ENCODE assay signal across 31 cellular contexts in the genomic region with DNA sequence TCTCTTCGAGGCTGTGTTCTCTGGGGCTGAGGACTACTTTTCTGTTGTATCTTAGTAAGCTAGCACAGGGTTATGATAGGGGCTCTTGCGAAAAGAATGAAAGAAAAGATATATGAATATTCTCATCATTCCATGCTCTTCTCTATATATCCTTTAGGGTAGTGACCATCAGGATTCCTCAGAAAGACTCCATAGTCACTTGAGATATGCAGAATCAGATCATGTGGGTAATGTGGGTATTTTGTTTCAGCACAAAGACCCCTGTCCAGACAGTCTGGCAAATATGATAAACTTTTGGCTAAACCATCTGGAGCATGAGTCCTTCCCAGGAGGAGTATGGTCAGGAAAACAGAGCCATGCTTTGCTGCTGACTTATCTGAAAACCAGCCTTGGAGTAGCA. TPM values are rescaled to one million over a fixed set of nuclear protein-coding genes. Genes with fewer than 3 reads are reported as not detected.
"Had no signal": no experiment of that assay in that cellular context is flagged by ENCODE, and none has a peak within 500 bp of the region (broad histone marks: within the 10 kb centered on the region; RNA-seq: fewer than 3 reads in every experiment).

No MANE protein-coding gene starts in this region.

- H3K4me3 Mint-ChIP-seq: stimulated activated effector memory CD8-positive, alpha-beta T cell treated with anti-CD3 and anti-CD28 coated beads, Interleukin-12 subunit alpha, Interleukin-12 subunit beta, amount 100 ng/mL, for 72 hours; stimulated activated memory B cell treated with anti-CD40 and anti-IgM and Interleukin-4, amounts not matched to agents 10 μg/mL and 1 μg/mL and 100 μg/mL, for 72 hours; stimulated activated naive B cell treated with anti-CD40 and anti-IgM and Interleukin-4, amounts not matched to agents 10 μg/mL and 1 μg/mL and 100 μg/mL, for 72 hours; stimulated activated naive CD8-positive, alpha-beta T cell treated with anti-CD3 and anti-CD28 coated beads, Interleukin-15, amount 100 ng/mL, for 72 hours; stimulated activated naive CD8-positive, alpha-beta T cell treated with anti-CD3 and anti-CD28 coated beads, Interleukin-15, Interleukin-2, amounts not matched to agents 100 ng/mL and 50 ng/mL, for 24 hours; type B pancreatic cell had no signal

- H3K27ac Mint-ChIP-seq: stimulated activated effector memory CD8-positive, alpha-beta T cell treated with anti-CD3 and anti-CD28 coated beads, Interleukin-12 subunit alpha, Interleukin-12 subunit beta, amount 100 ng/mL, for 72 hours; stimulated activated memory B cell treated with anti-CD40 and anti-IgM and Interleukin-4, amounts not matched to agents 10 μg/mL and 1 μg/mL and 100 μg/mL, for 72 hours; stimulated activated naive B cell treated with anti-CD40 and anti-IgM and Interleukin-4, amounts not matched to agents 10 μg/mL and 1 μg/mL and 100 μg/mL, for 72 hours; stimulated activated naive CD8-positive, alpha-beta T cell treated with anti-CD3 and anti-CD28 coated beads, Interleukin-15, amount 100 ng/mL, for 72 hours; stimulated activated naive CD8-positive, alpha-beta T cell treated with anti-CD3 and anti-CD28 coated beads, Interleukin-15, Interleukin-2, amounts not matched to agents 100 ng/mL and 50 ng/mL, for 24 hours; type B pancreatic cell had no signal

- H3K4me3 ChIP-seq: stomach, suprapubic skin, testis, thoracic aorta, thyroid gland, tibial artery, tibial nerve, transverse colon, upper lobe of left lung, upper lobe of right lung, uterus, vagina had no signal

- H3K27ac ChIP-seq: stomach, suprapubic skin, testis, thoracic aorta, thyroid gland, tibial artery, tibial nerve, transverse colon, upper lobe of left lung, upper lobe of right lung, uterus, vagina had no signal

- H3K4me1 Mint-ChIP-seq: stimulated activated effector memory CD8-positive, alpha-beta T cell treated with anti-CD3 and anti-CD28 coated beads, Interleukin-12 subunit alpha, Interleukin-12 subunit beta, amount 100 ng/mL, for 72 hours; stimulated activated memory B cell treated with anti-CD40 and anti-IgM and Interleukin-4, amounts not matched to agents 10 μg/mL and 1 μg/mL and 100 μg/mL, for 72 hours; stimulated activated naive B cell treated with anti-CD40 and anti-IgM and Interleukin-4, amounts not matched to agents 10 μg/mL and 1 μg/mL and 100 μg/mL, for 72 hours; stimulated activated naive CD8-positive, alpha-beta T cell treated with anti-CD3 and anti-CD28 coated beads, Interleukin-15, amount 100 ng/mL, for 72 hours had no signal

- H3K9me3 ChIP-seq: stomach, suprapubic skin, testis, thoracic aorta, thyroid gland, tibial artery, tibial nerve, transverse colon, upper lobe of left lung, upper lobe of right lung, uterus, vagina had no signal

- H3K4me1 ChIP-seq: suprapubic skin, testis, thyroid gland, tibial artery, tibial nerve, upper lobe of left lung, upper lobe of right lung, uterus, vagina had no signal

- H3K36me3 ChIP-seq: stomach, suprapubic skin, thoracic aorta, thyroid gland, tibial artery, tibial nerve, transverse colon, upper lobe of left lung, upper lobe of right lung, uterus, vagina had no signal

- H3K36me3 Mint-ChIP-seq: stimulated activated effector memory CD8-positive, alpha-beta T cell treated with anti-CD3 and anti-CD28 coated beads, Interleukin-12 subunit alpha, Interleukin-12 subunit beta, amount 100 ng/mL, for 72 hours; stimulated activated memory B cell treated with anti-CD40 and anti-IgM and Interleukin-4, amounts not matched to agents 10 μg/mL and 1 μg/mL and 100 μg/mL, for 72 hours; stimulated activated naive B cell treated with anti-CD40 and anti-IgM and Interleukin-4, amounts not matched to agents 10 μg/mL and 1 μg/mL and 100 μg/mL, for 72 hours; type B pancreatic cell had no signal

- H3K27me3 ChIP-seq: suprapubic skin, testis, thyroid gland, tibial artery, tibial nerve, transverse colon, upper lobe of left lung, upper lobe of right lung, uterus, vagina had no signal

- DNase-seq: stimulated activated CD4-positive, alpha-beta T cell treated with anti-CD3 and anti-CD28 coated beads, Interleukin-2, amount 100 ng/mL, for 48 hours; stimulated activated CD4-positive, alpha-beta T cell treated with anti-CD3 and anti-CD28 coated beads, Interleukin-4, amount 100 ng/mL, for 1 hour; stimulated activated CD4-positive, alpha-beta T cell treated with anti-CD3 and anti-CD28 coated beads, Interleukin-4, amount 100 ng/mL, for 24 hours; stimulated activated CD4-positive, alpha-beta T cell treated with anti-CD3 and anti-CD28 coated beads, Interleukin-4, amount 100 ng/mL, for 4 hours; stimulated activated CD8-positive, alpha-beta memory T cell treated with anti-CD3 and anti-CD28 coated beads, Interleukin-4, amount 100 ng/mL, for 48 hours; stimulated activated naive B cell treated with anti-CD40 and anti-IgM and Interleukin-4, amounts not matched to agents 10 μg/mL and 1 μg/mL and 100 μg/mL, for 72 hours; stimulated activated naive CD4-positive, alpha-beta T cell; stimulated activated naive CD4-positive, alpha-beta T cell treated with Interleukin-2 at 50 U/mL for 16 hours; stimulated activated naive CD8-positive, alpha-beta T cell treated with anti-CD3 and anti-CD28 coated beads, Interleukin-15, amount 100 ng/mL, for 72 hours; stimulated activated naive CD8-positive, alpha-beta T cell treated with anti-CD3 and anti-CD28 coated beads, Interleukin-15, Interleukin-2, amounts not matched to agents 100 U/mL and 50 U/mL, for 24 hours; stomach; substantia nigra; testis; thyroid gland; tibial artery; transverse colon; upper lobe of left lung; upper lobe of right lung; uterus had no signal

- H3K9me3 Mint-ChIP-seq: stimulated activated effector memory CD8-positive, alpha-beta T cell treated with anti-CD3 and anti-CD28 coated beads, Interleukin-12 subunit alpha, Interleukin-12 subunit beta, amount 100 ng/mL, for 72 hours; stimulated activated memory B cell treated with anti-CD40 and anti-IgM and Interleukin-4, amounts not matched to agents 10 μg/mL and 1 μg/mL and 100 μg/mL, for 72 hours; stimulated activated naive B cell treated with anti-CD40 and anti-IgM and Interleukin-4, amounts not matched to agents 10 μg/mL and 1 μg/mL and 100 μg/mL, for 72 hours; stimulated activated naive CD8-positive, alpha-beta T cell treated with anti-CD3 and anti-CD28 coated beads, Interleukin-15, amount 100 ng/mL, for 72 hours; stimulated activated naive CD8-positive, alpha-beta T cell treated with anti-CD3 and anti-CD28 coated beads, Interleukin-15, Interleukin-2, amounts not matched to agents 100 ng/mL and 50 ng/mL, for 24 hours; type B pancreatic cell had no signal

RNA-seq across cellular contexts. Expression of gene CRYM, which starts 21.5 kb away (rescaled TPM):
- total RNA-seq: thoracic aorta, tibial nerve had no signal

RNA-seq across cellular contexts. Expression of gene ANKS4B, which starts 23.1 kb away (rescaled TPM):
- total RNA-seq: subcutaneous adipose tissue, suprapubic skin, temporal lobe, thoracic aorta, thyroid gland, upper lobe of right lung, ureter, uterus, vagina had no signal

RNA-seq across cellular contexts. Expression of gene ZP2, which starts 45.3 kb away (rescaled TPM):
- total RNA-seq: subcutaneous adipose tissue, suprapubic skin, temporal lobe, thoracic aorta, tibial nerve, upper lobe of left lung, ureter, vagina had no signal
- polyA plus RNA-seq: urinary bladder had no signal
